ENCODE assay signal across 11 cellular contexts in the genomic region with DNA sequence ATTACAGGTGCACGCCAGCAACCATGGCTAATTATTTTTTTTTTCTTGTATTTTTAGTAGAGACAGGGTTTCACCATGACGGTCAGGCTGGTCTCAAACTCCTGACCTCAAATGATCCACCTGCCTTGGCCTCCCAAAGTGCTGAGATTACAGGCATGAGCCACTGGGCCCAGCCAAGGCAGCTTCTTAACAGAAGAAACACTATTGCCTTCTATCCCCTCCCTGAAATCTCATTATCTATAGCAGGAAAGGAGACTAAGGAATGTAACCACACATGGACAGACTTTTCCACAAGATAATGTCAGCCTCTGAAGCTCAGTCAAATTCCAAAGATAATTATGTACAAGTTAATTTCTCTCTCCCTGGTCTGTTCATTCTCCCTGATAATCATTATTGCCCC. TPM values are rescaled to one million over a fixed set of nuclear protein-coding genes. Genes with fewer than 3 reads are reported as not detected.
"Had no signal": no experiment of that assay in that cellular context is flagged by ENCODE, and none has a peak within 500 bp of the region (broad histone marks: within the 10 kb centered on the region; RNA-seq: fewer than 3 reads in every experiment).

No MANE protein-coding gene starts in this region.

- H3K27ac Mint-ChIP-seq: HFFc6, IgD-negative memory B cell had no signal

- H3K36me3 ChIP-seq: HAP-1 had no signal

- ATAC-seq: HCT116, HepG2 had no signal

- H3K27ac ChIP-seq: GM23248, HL-60 had no signal

- H3K9me3 ChIP-seq: HAP-1 had no signal

- H2AFZ ChIP-seq: GM23248 had no signal

- FAIRE-seq: HepG2 had no signal

- DNase-seq: GM23248, GOT3, H7, HFFc6 had no signal

- H3K4me3 Mint-ChIP-seq: HFFc6, IgD-negative memory B cell had no signal

- H3K9ac ChIP-seq: GM23248 had no signal

- H3K9me3 Mint-ChIP-seq: HFFc6 had no signal

- H3K4me3 ChIP-seq: GM23248, HAP-1 had no signal

RNA-seq across cellular contexts. Expression of a gene that starts 5.7 kb away (rescaled TPM):
- total RNA-seq: GM23248, H4, H7, HepG2, HFFc6, HT1080 had no signal
- polyA plus RNA-seq: GM23248, HepG2, IgD-negative memory B cell had no signal

RNA-seq across cellular contexts. Expression of a gene that starts 16.4 kb away (rescaled TPM):
- total RNA-seq: GM23248, H4, H7, HFFc6, HT1080 had no signal
- polyA plus RNA-seq: GM23248, IgD-negative memory B cell had no signal
